In genomic region chr5:151770383-151771258, GRCh38 we compare ENCODE assay signal across 1 cellular context.
A peak's percentile ranks its signal among the peaks of the same experiment; 100 is the strongest.
TF ChIP-seq lines count a peak whose summit lies in the region.

No MANE protein-coding gene starts in this region.

TF ChIP-seq in K562, 482 proteins besides CTCF, POLR2A, EP300 and RAD21 (continued from another document):
- no peak; the same call in 1 of the 2 replicates for TF ChIP-seq ARID4B (CRISPR knock-in tag; IDR thresholded peaks at IDR 0.05)
- peak; percentile 36 for TF ChIP-seq TBP (optimal IDR thresholded peaks at IDR 0.05; ENCODE audit: low read depth, low read length)
- TF ChIP-seq ESRRB (CRISPR knock-in tag; IDR thresholded peaks at IDR 0.05; ENCODE audit: borderline replicate concordance), result no peak
- peak; percentile 86 for TF ChIP-seq CHD1 (IDR thresholded peaks at IDR 0.05; ENCODE audit: low read length)
- peak; percentile 66; the same call in 1 of the 2 replicates for TF ChIP-seq DPF2 (IDR thresholded peaks at IDR 0.05)
- peak; percentile 99 for TF ChIP-seq POLR2G (IDR thresholded peaks at IDR 0.05; ENCODE audit: low read depth, low read length)
